Comparison of ENCODE assay signal across 17 cellular contexts in genomic region chr10:72812798-72813430, GRCh38.
DNase-seq lines count a peak whose midpoint lies in the region; ATAC-seq, FAIRE-seq and TF ChIP-seq lines count a peak whose summit lies in the region.
"Had no signal": no experiment of that assay in that cellular context is flagged by ENCODE, and none has a peak within 500 bp of the region (broad histone marks: within the 10 kb centered on the region; RNA-seq: fewer than 3 reads in every experiment).

No MANE protein-coding gene starts in this region.

- H3K36me3 ChIP-seq in breast epithelium: no peaks in the 10 kb centered on the region

- intact Hi-C loops in MCF 10A (cut with micrococcal nuclease) (no loop called here), breast epithelium (cut with DNase I; ENCODE audit: low total_unique reads) (no loop called here)

- H3K9me3 Mint-ChIP-seq in MCF 10A (ENCODE audit: unreplicated experiment): no peaks in the 10 kb centered on the region
- H3K9me3 Mint-ChIP-seq: activated CD4-positive, alpha-beta T cell treated with anti-CD3 and anti-CD28 coated beads, Interleukin-2, amount 10 ng/mL, durations not matched to agents 7 days and 5 days; T-cell had no signal

- TF ChIP-seq POLR2A in breast epithelium (IDR thresholded peaks at IDR 0.05): no peak

- no peak for TF ChIP-seq CTCF in MCF 10A (IDR thresholded peaks at IDR 0.05; ENCODE audit: unreplicated experiment)
- no peak for TF ChIP-seq CTCF in breast epithelium (IDR thresholded peaks at IDR 0.05)
- TF ChIP-seq CTCF in foreskin keratinocyte (conservative IDR thresholded peaks at IDR 0.05): no peak

- peak overlapping the region; percentile 40 for H3K27ac Mint-ChIP-seq in MCF 10A (ENCODE audit: low read depth, unreplicated experiment)
- H3K27ac Mint-ChIP-seq: activated CD4-positive, alpha-beta T cell treated with anti-CD3 and anti-CD28 coated beads, Interleukin-2, amount 10 ng/mL, durations not matched to agents 7 days and 5 days; T-cell had no signal

- no TSS peak for BruUV-seq in MCF 10A (replicated peaks; lab: Mats Ljungman, UMichigan)

- H3K27me3 ChIP-seq in breast epithelium (no peaks in the 10 kb centered on the region), foreskin keratinocyte (no peaks in the 10 kb centered on the region)

- H3K36me3 Mint-ChIP-seq in MCF 10A (ENCODE audit: insufficient read depth, unreplicated experiment): peaks cover 4% of the 10 kb centered on the region

- no peak overlapping the region for H3K4me3 Mint-ChIP-seq in MCF 10A (ENCODE audit: unreplicated experiment)
- H3K4me3 Mint-ChIP-seq: activated CD4-positive, alpha-beta T cell treated with anti-CD3 and anti-CD28 coated beads, Interleukin-2, amount 10 ng/mL, durations not matched to agents 7 days and 5 days; T-cell had no signal

- no peak overlapping the region for H3K4me3 ChIP-seq in breast epithelium

- H3K27ac ChIP-seq in breast epithelium (no peak overlapping the region), foreskin keratinocyte (no peak overlapping the region)
- H3K27ac ChIP-seq: 22Rv1 had no signal

- no peaks in the 10 kb centered on the region for H3K27me3 Mint-ChIP-seq in MCF 10A (ENCODE audit: insufficient read depth, unreplicated experiment)
- H3K27me3 Mint-ChIP-seq: activated CD4-positive, alpha-beta T cell treated with anti-CD3 and anti-CD28 coated beads, Interleukin-2, amount 10 ng/mL, durations not matched to agents 7 days and 5 days; T-cell had no signal

- no peaks in the 10 kb centered on the region for H3K9me3 ChIP-seq in breast epithelium

- DNase-seq in MCF 10A (ENCODE audit: unreplicated experiment) (peak; percentile 50), breast epithelium (ENCODE audit: low spot score in 2 of 2) (no peak), amniotic epithelial cell (ENCODE audit: low read depth) (peak; percentile 92), foreskin keratinocyte (peak; percentile 79 to 88), urothelium cell line (ENCODE audit: low spot score) (peak; percentile 31), DMS79 (lab: John Stamatoyannopoulos, UW) (no peak)
- DNase-seq: activated CD4-positive, alpha-beta T cell treated with anti-CD3 and anti-CD28 coated beads, Interleukin-2, amount 10 ng/mL, durations not matched to agents 7 days and 5 days; activated gamma-delta T cell treated with Interleukin-2 at 50 U/mL for 16 hours; DND-41; mesendoderm; NCI-H1694; substantia nigra; T-cell had no signal

- H3K4me1 ChIP-seq in breast epithelium: no peaks in the 10 kb centered on the region
- peaks cover 11% of the 10 kb centered on the region for H3K4me1 ChIP-seq in foreskin keratinocyte

- POLR2A ChIA-PET in MCF 10A (lab: Yijun Ruan, JAX): interaction anchor here (0.6 to 1.4 kb wide), 4 partner anchors 10 to 56 kb away, joined by 3 to 5 read pairs (median 4); no protein-coding TSS in a partner anchor

- CTCF ChIA-PET in MCF 10A (lab: Yijun Ruan, JAX): interaction anchor here (0.9 kb wide), 1 partner anchor 21 kb away, joined by 3 read pairs; no protein-coding TSS in a partner anchor

- peak; percentile 72 for FAIRE-seq in urothelium cell line (lab: Jason Lieb, UNC)
- FAIRE-seq: GM18507 had no signal

- ATAC-seq in foreskin keratinocyte (peak; percentile 92), HG03039 (IDR thresholded peaks at IDR 0.05; ENCODE audit: unreplicated experiment) (no peak), HG02981 (IDR thresholded peaks at IDR 0.05; ENCODE audit: unreplicated experiment) (no peak)
- ATAC-seq: T-cell had no signal

- peaks cover 21% of the 10 kb centered on the region for H3K4me1 Mint-ChIP-seq in MCF 10A (ENCODE audit: insufficient read depth, unreplicated experiment)
- H3K4me1 Mint-ChIP-seq: activated CD4-positive, alpha-beta T cell treated with anti-CD3 and anti-CD28 coated beads, Interleukin-2, amount 10 ng/mL, durations not matched to agents 7 days and 5 days had no signal

Comparison
In these comparisons a context has a peak if more than half of its experiments do, and no peak if none do; other contexts are left out.
1. DNase-seq: peak in MCF 10A (single experiment), amniotic epithelial cell (single experiment), foreskin keratinocyte (2 of 2) and urothelium cell line (single experiment); none in breast epithelium (0 of 2) and DMS79 (single experiment).